In genomic region chr10:102120987-102121738, GRCh38 we compare ENCODE assay signal across 8 cellular contexts. TPM values are rescaled to one million over a fixed set of nuclear protein-coding genes. Genes with fewer than 3 reads are reported as not detected.
A peak's percentile ranks its signal among the peaks of the same experiment; 100 is the strongest.
DNase-seq lines count a peak whose midpoint lies in the region; ATAC-seq and TF ChIP-seq lines count a peak whose summit lies in the region.

No MANE protein-coding gene starts in this region.

- H3K79me2 ChIP-seq in hepatocyte, result peaks cover 35% of the 10 kb centered on the region

- H3K9me3 ChIP-seq in ascending aorta, result no peaks in the 10 kb centered on the region
- H3K9me3 ChIP-seq in hepatocyte (ENCODE audit: low read depth), result no peaks in the 10 kb centered on the region
- no peaks in the 10 kb centered on the region for H3K9me3 ChIP-seq in psoas muscle

- no peaks in the 10 kb centered on the region for H3K9me2 ChIP-seq in hepatocyte (replicated peaks; ENCODE audit: insufficient read depth)

- H2AFZ ChIP-seq in hepatocyte, result peak overlapping the region; percentile 16

- H3K27ac ChIP-seq in ascending aorta (peak overlapping the region; percentile 98 to 100), hepatocyte (peak overlapping the region; percentile 95), psoas muscle (peak overlapping the region; percentile 92)

- peak in 1 of 4 donors; percentile 13 for ATAC-seq in psoas muscle
- no peak for ATAC-seq in HG03460 (IDR thresholded peaks at IDR 0.05; ENCODE audit: unreplicated experiment)
- no peak for ATAC-seq in HG03469 (IDR thresholded peaks at IDR 0.05; ENCODE audit: unreplicated experiment)

- peak; percentile 55 for DNase-seq in DMS79 treated with DMSO at 0.1 percent for 48 hours (lab: John Stamatoyannopoulos, UW)
- DNase-seq in LNCaP clone FGC (ENCODE audit: low read depth), result no peak
- DNase-seq in ascending aorta (ENCODE audit: low spot score in 2 of 2), result peak; percentile 29 to 88
- peak; percentile 85 for DNase-seq in hepatocyte (ENCODE audit: low spot score)
- peak; percentile 46 to 73 for DNase-seq in psoas muscle
- no peak for DNase-seq in retina

- no peaks in the 10 kb centered on the region for H4K20me1 ChIP-seq in hepatocyte (ENCODE audit: insufficient read depth, poor library complexity, severe bottlenecking)

- intact Hi-C loops in ascending aorta (cut with DNase I), result loop anchor here (1.0 to 10.0 kb wide), 4 partner anchors 12 to 1936 kb away; partner anchors contain the start of genes BLOC1S2, ERLIN1, OGA and PPRC1
- intact Hi-C loops in psoas muscle (cut with DNase I), result no loop called here

- H3K4me2 ChIP-seq in hepatocyte, result peak overlapping the region; percentile 78

- H3K27me3 ChIP-seq in ascending aorta (no peaks in the 10 kb centered on the region), hepatocyte (no peaks in the 10 kb centered on the region), psoas muscle (ENCODE audit: insufficient read depth in 3 of 3, low read length in 2 of 3) (no peaks in the 10 kb centered on the region)

- TF ChIP-seq CTCF in LNCaP clone FGC (IDR thresholded peaks at IDR 0.05; ENCODE audit: control insufficient read depth, extremely low read depth, insufficient read depth) (no peak), ascending aorta (IDR thresholded peaks at IDR 0.05) (no peak), hepatocyte (IDR thresholded peaks at IDR 0.05; ENCODE audit: poor library complexity) (no peak), psoas muscle (IDR thresholded peaks at IDR 0.05) (no peak)

- 7% methylated on average over 15 of the region's 15 CpGs for WGBS in hepatocyte (ENCODE audit: low lambda C conversion rate, missing lambda C conversion rate)
- WGBS in psoas muscle, 3 donors, result 14 to 25% (median 16%) methylated on average over 14 to 15 of the region's 15 CpGs

- H3K36me3 ChIP-seq in ascending aorta (no peaks in the 10 kb centered on the region), hepatocyte (replicated peaks; ENCODE audit: insufficient read depth, low read depth) (no peaks in the 10 kb centered on the region), psoas muscle (ENCODE audit: insufficient read depth in 1 of 2, low read depth in 1 of 2) (no peaks in the 10 kb centered on the region)

- peak overlapping the region; percentile 96 for H3K4me3 ChIP-seq in LNCaP clone FGC (ENCODE audit: low read depth, low read length)
- peak overlapping the region; percentile 88 to 94 for H3K4me3 ChIP-seq in ascending aorta
- H3K4me3 ChIP-seq in hepatocyte, result peak overlapping the region; percentile 98
- H3K4me3 ChIP-seq in psoas muscle, result peak overlapping the region; percentile 87

- H3K4me1 ChIP-seq in ascending aorta (peaks cover 22 to 30% of the 10 kb centered on the region in 2 donors), hepatocyte (ENCODE audit: insufficient read depth) (peaks cover 30% of the 10 kb centered on the region), psoas muscle (peaks cover 29% of the 10 kb centered on the region)

RNA-seq across cellular contexts. Expression of gene LDB1, which starts 1.0 kb away (rescaled TPM):
- total RNA-seq in ascending aorta (29.8 TPM), hepatocyte (46.3 and 47.2 TPM in 2 replicates), psoas muscle (10 to 100 TPM; 22.0 to 29.8 (median 26.8) TPM)
- polyA plus RNA-seq in hepatocyte (28.2 and 31.2 TPM in 2 replicates), psoas muscle (10 to 100 TPM; 13.9 to 24.9 (median 14.6) TPM)

RNA-seq across cellular contexts. Expression of gene PPRC1, which starts 11.7 kb away (rescaled TPM):
- total RNA-seq in ascending aorta (30.7 TPM), hepatocyte (9.8 and 15.6 TPM in 2 replicates), psoas muscle (10 to 100 TPM; 14.9 to 57.5 (median 32.1) TPM)
- polyA plus RNA-seq in hepatocyte (23.7 and 25.4 TPM in 2 replicates), psoas muscle (10 to 100 TPM; 14.7 to 32.2 (median 15.5) TPM)

RNA-seq across cellular contexts. Expression of gene NOLC1, which starts 31.0 kb away (rescaled TPM):
- total RNA-seq in ascending aorta (33.3 TPM), hepatocyte (29.8 and 50.4 TPM in 2 replicates), psoas muscle (10 to 100 TPM; 38.7 to 86.1 (median 64.4) TPM)
- polyA plus RNA-seq in hepatocyte (46.2 and 49.5 TPM in 2 replicates), psoas muscle (10 to 100 TPM; 25.8 to 77.5 (median 54.1) TPM)

RNA-seq across cellular contexts. Expression of gene HPS6, which starts 56.0 kb away (rescaled TPM):
- total RNA-seq in ascending aorta (39.9 TPM), hepatocyte (22.4 and 24.6 TPM in 2 replicates), psoas muscle (10 to 100 TPM in 2 of 4 donors, 1 to 10 TPM in 2; 8.8 to 13.2 (median 10.1) TPM)
- polyA plus RNA-seq in hepatocyte (18.0 and 25.2 TPM in 2 replicates), psoas muscle (10 to 100 TPM in 1 of 3 donors, 1 to 10 TPM in 2; 7.3 to 12.5 (median 9.8) TPM)

Comparison
In these comparisons a context has a peak if more than half of its experiments do, and no peak if none do; other contexts are left out.
1. DNase-seq: peak in DMS79 treated with DMSO at 0.1 percent for 48 hours (single experiment), ascending aorta (2 of 2), hepatocyte (single experiment) and psoas muscle (2 of 2); none in LNCaP clone FGC (single experiment) and retina (single experiment).
2. Peak in every context shown above with its lines, with median percentiles within 50 percentile points of each other: H3K4me3 ChIP-seq and H3K27ac ChIP-seq.